10 cellular contexts compared by ENCODE assay signal in the genomic region with DNA sequence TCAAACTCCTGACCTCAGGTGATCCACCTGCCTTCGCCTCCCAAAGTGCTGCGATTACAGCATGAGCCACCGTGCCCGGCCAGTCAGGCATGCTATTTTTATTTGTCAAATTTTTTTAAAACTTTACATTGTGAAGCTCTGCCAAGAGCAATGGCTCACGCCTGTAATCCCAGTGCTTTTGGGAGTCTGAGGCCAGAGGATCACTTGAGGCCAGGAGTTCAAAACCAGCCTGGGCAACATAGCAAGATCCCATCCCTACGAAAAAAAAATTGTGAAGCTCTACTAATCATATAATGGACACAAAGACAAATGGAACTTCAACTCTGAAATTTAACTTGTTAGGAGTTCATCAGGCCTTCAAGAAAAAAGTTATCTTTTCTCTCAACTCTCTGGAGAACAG. TPM values are rescaled to one million over a fixed set of nuclear protein-coding genes. Genes with fewer than 3 reads are reported as not detected.
DNase-seq lines count a peak whose midpoint lies in the region; ATAC-seq and TF ChIP-seq lines count a peak whose summit lies in the region.
"Had no signal": no experiment of that assay in that cellular context is flagged by ENCODE, and none has a peak within 500 bp of the region (broad histone marks: within the 10 kb centered on the region; RNA-seq: fewer than 3 reads in every experiment).

No MANE protein-coding gene starts in this region.

- TF ChIP-seq EP300 in stomach (IDR thresholded peaks at IDR 0.05) = no peak

- CTCF ChIA-PET in activated naive CD4-positive, alpha-beta T cell treated with anti-CD3 and anti-CD28 coated beads, Interleukin-2, amount 10 ng/mL, durations not matched to agents 7 days and 5 days (lab: Charles Lee) = interaction anchor here (1.4 kb wide), 1 partner anchor 50 kb away, joined by 3 read pairs; no protein-coding TSS in a partner anchor
- CTCF ChIA-PET in T-cell (lab: Charles Lee) = interaction anchor here in 1 of 2 donors (0.7 kb wide), 1 partner anchor 30 kb away, joined by 3 read pairs; a partner anchor contains a TSS

- no peak for TF ChIP-seq CTCF in stomach (IDR thresholded peaks at IDR 0.05)

- no peaks in the 10 kb centered on the region for H3K9me3 ChIP-seq in stomach
- H3K9me3 ChIP-seq: adrenal gland had no signal

- H3K36me3 Mint-ChIP-seq in activated naive CD4-positive, alpha-beta T cell treated with anti-CD3 and anti-CD28 coated beads, Interleukin-2, amount 10 ng/mL, durations not matched to agents 7 days and 5 days = peaks cover 17% of the 10 kb centered on the region
- H3K36me3 Mint-ChIP-seq in T-cell = peaks cover 13% of the 10 kb centered on the region
- peaks cover 0 to 4% (median 4%) of the 10 kb centered on the region in 3 donors for H3K36me3 Mint-ChIP-seq in immature natural killer cell

- H3K27me3 ChIP-seq in stomach = no peaks in the 10 kb centered on the region
- H3K27me3 ChIP-seq: adrenal gland had no signal

- intact Hi-C loops in stomach (cut with DNase I; ENCODE audit: low total_unique reads) = no loop called here

- peak overlapping the region; percentile 82 for H3K27ac Mint-ChIP-seq in activated naive CD4-positive, alpha-beta T cell treated with anti-CD3 and anti-CD28 coated beads, Interleukin-2, amount 10 ng/mL, durations not matched to agents 7 days and 5 days
- peak overlapping the region; percentile 99 for H3K27ac Mint-ChIP-seq in T-cell
- H3K27ac Mint-ChIP-seq in immature natural killer cell = peak overlapping the region; percentile 99 to 100 (median 100)

- H3K4me1 ChIP-seq in stomach = peaks cover 9 to 26% (median 18%) of the 10 kb centered on the region in 4 donors

- no peaks in the 10 kb centered on the region for H3K9me3 Mint-ChIP-seq in activated naive CD4-positive, alpha-beta T cell treated with anti-CD3 and anti-CD28 coated beads, Interleukin-2, amount 10 ng/mL, durations not matched to agents 7 days and 5 days
- H3K9me3 Mint-ChIP-seq in T-cell (no peaks in the 10 kb centered on the region), immature natural killer cell (no peaks in the 10 kb centered on the region)

- 63 to 75% (median 72%) methylated on average over 6 of the region's 6 CpGs for WGBS in stomach, 5 donors

- DNase-seq in activated naive CD4-positive, alpha-beta T cell treated with anti-CD3 and anti-CD28 coated beads, Interleukin-2, amount 10 ng/mL, durations not matched to agents 7 days and 5 days = no peak
- no peak for DNase-seq in activated naive CD4-positive, alpha-beta T cell treated with anti-CD3 and anti-CD28 coated beads, Interleukin-2, amount 50 U/mL, for 16 hours
- no peak for DNase-seq in T-cell
- no peak for DNase-seq in immature natural killer cell
- no peak for DNase-seq in stomach
- DNase-seq in midbrain (lab: John Stamatoyannopoulos, UW) = no peak
- no peak for DNase-seq in C1 segment of cervical spinal cord (lab: John Stamatoyannopoulos, UW)

- POLR2A ChIA-PET in T-cell (lab: Charles Lee) = interaction anchor here in 1 of 2 donors (0.6 kb wide), 1 partner anchor 459 kb away, joined by 4 read pairs; no protein-coding TSS in a partner anchor

- H3K4me3 Mint-ChIP-seq in activated naive CD4-positive, alpha-beta T cell treated with anti-CD3 and anti-CD28 coated beads, Interleukin-2, amount 10 ng/mL, durations not matched to agents 7 days and 5 days = peak overlapping the region; percentile 89
- H3K4me3 Mint-ChIP-seq in T-cell (peak overlapping the region; percentile 88 to 99 (median 97)), immature natural killer cell (peak overlapping the region; percentile 60 to 99 (median 90))

- H3K27ac ChIP-seq in stomach = peak overlapping the region in 3 of 5 donors; percentile 91 to 99 (median 98)

- H3K27me3 Mint-ChIP-seq in activated naive CD4-positive, alpha-beta T cell treated with anti-CD3 and anti-CD28 coated beads, Interleukin-2, amount 10 ng/mL, durations not matched to agents 7 days and 5 days = no peaks in the 10 kb centered on the region
- no peaks in the 10 kb centered on the region for H3K27me3 Mint-ChIP-seq in T-cell
- H3K27me3 Mint-ChIP-seq in immature natural killer cell (ENCODE audit: low read depth in 3 of 3) = peaks cover 7 to 11% (median 10%) of the 10 kb centered on the region in 3 donors

- no peak for TF ChIP-seq POLR2A in stomach (IDR thresholded peaks at IDR 0.05)

- peaks cover 0 to 14% (median 10%) of the 10 kb centered on the region in 4 donors for H3K36me3 ChIP-seq in stomach
- H3K36me3 ChIP-seq: adrenal gland had no signal

- no peak overlapping the region for H3K4me3 ChIP-seq in stomach

- ATAC-seq in T-cell (replicated peaks in 1 of 4) = no peak
- no peak for ATAC-seq in GM19328 (IDR thresholded peaks at IDR 0.05; ENCODE audit: unreplicated experiment)

- peaks cover 43% of the 10 kb centered on the region for H3K4me1 Mint-ChIP-seq in activated naive CD4-positive, alpha-beta T cell treated with anti-CD3 and anti-CD28 coated beads, Interleukin-2, amount 10 ng/mL, durations not matched to agents 7 days and 5 days
- H3K4me1 Mint-ChIP-seq in T-cell (peaks cover 38 to 50% (median 46%) of the 10 kb centered on the region in 3 donors), immature natural killer cell (peaks cover 28 to 41% of the 10 kb centered on the region in 2 donors)

RNA-seq across cellular contexts. Expression of a gene that starts 1.9 kb away (rescaled TPM):
- total RNA-seq in T-cell (100 to 1,000 TPM in 2 of 5 donors, 10 to 100 TPM in 3; 88.3 to 122 (median 94.7) TPM), stomach (10 to 100 TPM; 22.8 to 64.3 (median 30.5) TPM)
- polyA plus RNA-seq in immature natural killer cell (10 to 100 TPM in 1 of 3 donors, 1 to 10 TPM in 1, under 1 TPM in 1; 0.12 to 19.0 (median 3.3) TPM), stomach (10 to 100 TPM; 12.4 to 18.6 (median 13.9) TPM)

RNA-seq across cellular contexts. Expression of a gene that starts 5.6 kb away (rescaled TPM):
- total RNA-seq in T-cell (under 1 TPM in 3 of 5 donors, not detected in 2; 0.13 to 0.23 (median 0.18) TPM), stomach (under 1 TPM in 1 of 5 donors, not detected in 4; 0.37 TPM)
- polyA plus RNA-seq in immature natural killer cell (under 1 TPM in 1 of 3 donors, not detected in 2; 0.15 TPM), stomach (not detected)
- total RNA-seq: adrenal gland, myocyte had no signal
- polyA plus RNA-seq: adrenal gland had no signal

RNA-seq across cellular contexts. Expression of a gene that starts 26.1 kb away (rescaled TPM):
- total RNA-seq in T-cell = under 1 TPM in 3 of 5 donors, not detected in 2; 0.09 to 0.13 (median 0.12) TPM
- not detected for polyA plus RNA-seq in immature natural killer cell
- total RNA-seq in stomach = not detected
- polyA plus RNA-seq in stomach = not detected
- total RNA-seq: adrenal gland had no signal
- polyA plus RNA-seq: adrenal gland had no signal

RNA-seq across cellular contexts. Expression of a gene that starts 30.6 kb away (rescaled TPM):
- total RNA-seq in T-cell = 1 to 10 TPM in 2 of 5 donors, under 1 TPM in 3; 0.53 to 1.6 (median 0.82) TPM
- polyA plus RNA-seq in immature natural killer cell = under 1 TPM in 2 of 3 donors, not detected in 1; 0.33 to 0.40 TPM
- 1 to 10 TPM in 1 of 5 donors, under 1 TPM in 4; 0.14 to 4.0 (median 0.58) TPM for total RNA-seq in stomach
- 1 to 10 TPM in 2 of 3 donors, under 1 TPM in 1; 0.53 to 2.7 (median 1.7) TPM for polyA plus RNA-seq in stomach

RNA-seq across cellular contexts. Expression of a gene that starts 50.7 kb away (rescaled TPM):
- total RNA-seq in T-cell (100 to 1,000 TPM; 198 to 413 (median 243) TPM), stomach (10 to 100 TPM in 1 of 5 donors, 1 to 10 TPM in 3, not detected in 1; 2.3 to 28.1 (median 5.8) TPM)
- polyA plus RNA-seq in immature natural killer cell (100 to 1,000 TPM; 148 to 294 (median 163) TPM), stomach (10 to 100 TPM in 1 of 3 donors, 1 to 10 TPM in 2; 5.8 to 11.1 (median 7.5) TPM)
